In genomic region chr12:112759786-112760185, GRCh38 we compare ENCODE assay signal across 1 cellular context.
TF ChIP-seq lines count a peak whose summit lies in the region.

No MANE protein-coding gene starts in this region.

TF ChIP-seq in H1, 55 proteins besides CTCF, POLR2A, EP300 and RAD21:
- TF ChIP-seq POU5F1 (IDR thresholded peaks at IDR 0.05; ENCODE audit: low read depth, low read length) (no peak), SUZ12 (IDR thresholded peaks at IDR 0.05; ENCODE audit: low read length) (no peak), ATF3 (IDR thresholded peaks at IDR 0.05; ENCODE audit: insufficient read depth, low read depth, low read length) (no peak), HDAC6 (IDR thresholded peaks at IDR 0.05; ENCODE audit: low read depth, low read length) (no peak), SP1 (IDR thresholded peaks at IDR 0.05; ENCODE audit: low read depth, low read length) (no peak), CBX5 (IDR thresholded peaks at IDR 0.05; ENCODE audit: low read depth, low read length) (no peak), KDM1A (IDR thresholded peaks at IDR 0.05; ENCODE audit: borderline replicate concordance, low read length) (no peak), CHD7 (IDR thresholded peaks at IDR 0.05; ENCODE audit: insufficient replicate concordance, low read length) (no peak)
TF ChIP-seq in H1: peak in this region for 0.
